In genomic region chr1:109931189-109931672, GRCh38 we compare ENCODE assay signal across 8 cellular contexts. TPM values are rescaled to one million over a fixed set of nuclear protein-coding genes. Genes with fewer than 3 reads are reported as not detected.
A peak's percentile ranks its signal among the peaks of the same experiment; 100 is the strongest.
DNase-seq lines count a peak whose midpoint lies in the region; ATAC-seq and TF ChIP-seq lines count a peak whose summit lies in the region.

No MANE protein-coding gene starts in this region.

- TF ChIP-seq CTCF in sigmoid colon (IDR thresholded peaks at IDR 0.05) = no peak

- no peak for TF ChIP-seq POLR2A in sigmoid colon (IDR thresholded peaks at IDR 0.05)

- TF ChIP-seq EP300 in sigmoid colon (IDR thresholded peaks at IDR 0.05) = no peak

- ATAC-seq in naive thymus-derived CD8-positive, alpha-beta T cell = no peak
- ATAC-seq in HG03439 (IDR thresholded peaks at IDR 0.05; ENCODE audit: unreplicated experiment) = no peak

- peak overlapping the region; percentile 74 to 83 (median 79) for H3K27ac ChIP-seq in sigmoid colon

- H3K27me3 Mint-ChIP-seq in naive thymus-derived CD8-positive, alpha-beta T cell = peaks cover 0 to 3% (median 0%) of the 10 kb centered on the region in 5 donors

- intact Hi-C loops in sigmoid colon (cut with DNase I) = no loop called here

- 13 to 50% methylated on average over 8 of the region's 8 CpGs for WGBS in sigmoid colon, 2 donors

- H3K36me3 ChIP-seq in sigmoid colon = peaks cover 10 to 30% (median 20%) of the 10 kb centered on the region in 4 donors

- H3K9me3 Mint-ChIP-seq in naive thymus-derived CD8-positive, alpha-beta T cell = peaks cover 0 to 8% (median 4%) of the 10 kb centered on the region in 9 donors

- H3K4me1 ChIP-seq in sigmoid colon = peaks cover 0 to 53% (median 50%) of the 10 kb centered on the region in 4 donors

- H3K4me1 Mint-ChIP-seq in naive thymus-derived CD8-positive, alpha-beta T cell = peaks cover 0 to 4% (median 2%) of the 10 kb centered on the region in 4 donors

- H3K36me3 Mint-ChIP-seq in naive thymus-derived CD8-positive, alpha-beta T cell = peaks cover 0 to 4% (median 2%) of the 10 kb centered on the region in 3 donors

- H3K4me3 Mint-ChIP-seq in naive thymus-derived CD8-positive, alpha-beta T cell = no peak overlapping the region

- DNase-seq in HUDEP-2 (lab: John Stamatoyannopoulos, UW; ENCODE audit: unreplicated experiment in 76 of 76) (peak in 40 of 76 experiments; percentile 5 to 79 (median 32)), amniotic epithelial cell (ENCODE audit: low read depth) (peak; percentile 84), hepatic stellate cell (ENCODE audit: low spot score) (peak; percentile 89), sigmoid colon (peak; percentile 84), DMS79 (lab: John Stamatoyannopoulos, UW) (no peak)
- DNase-seq in naive thymus-derived CD8-positive, alpha-beta T cell = no peak
- no peak for DNase-seq in stimulated activated naive CD4-positive, alpha-beta T cell treated with Interleukin-2 at 50 U/mL for 16 hours (lab: John Stamatoyannopoulos, UW)

- POLR2A ChIA-PET in naive thymus-derived CD8-positive, alpha-beta T cell (lab: Charles Lee) = interaction anchor here (0.6 kb wide), 1 partner anchor 61 kb away, joined by 4 read pairs; no protein-coding TSS in a partner anchor

- H3K4me3 ChIP-seq in sigmoid colon = no peak overlapping the region

- H3K27ac Mint-ChIP-seq in naive thymus-derived CD8-positive, alpha-beta T cell = no peak overlapping the region

- no peaks in the 10 kb centered on the region for H3K27me3 ChIP-seq in sigmoid colon

- H3K9me3 ChIP-seq in sigmoid colon = no peaks in the 10 kb centered on the region

RNA-seq across cellular contexts. Expression of gene CSF1, which starts 20.6 kb away (rescaled TPM):
- 100 to 1,000 TPM in 1 of 4 donors, 10 to 100 TPM in 3; 21.8 to 118 (median 47.5) TPM for total RNA-seq in sigmoid colon
- polyA plus RNA-seq in sigmoid colon = 10 to 100 TPM in 1 of 3 donors, 1 to 10 TPM in 2; 3.0 to 15.0 (median 3.7) TPM
- under 1 TPM; 0.27 to 0.44 TPM for total RNA-seq in naive thymus-derived CD8-positive, alpha-beta T cell
- polyA plus RNA-seq in naive thymus-derived CD8-positive, alpha-beta T cell = 1 to 10 TPM in 2 of 3 donors, under 1 TPM in 1; 0.68 to 1.6 (median 1.1) TPM

RNA-seq across cellular contexts. Expression of gene AHCYL1, which starts 53.3 kb away (rescaled TPM):
- 10 to 100 TPM; 58.2 to 76.7 (median 73.4) TPM for total RNA-seq in sigmoid colon
- 10 to 100 TPM; 42.6 to 57.3 (median 49.1) TPM for polyA plus RNA-seq in sigmoid colon
- 10 to 100 TPM; 37.8 to 38.1 TPM for total RNA-seq in naive thymus-derived CD8-positive, alpha-beta T cell
- 10 to 100 TPM; 36.8 to 38.6 (median 38.1) TPM for polyA plus RNA-seq in naive thymus-derived CD8-positive, alpha-beta T cell

Comparison
In these comparisons a context has a peak if more than half of its experiments do, and no peak if none do; other contexts are left out.
1. DNase-seq: peak in HUDEP-2 (40 of 76), amniotic epithelial cell (single experiment), hepatic stellate cell (single experiment) and sigmoid colon (single experiment); none in naive thymus-derived CD8-positive, alpha-beta T cell (0 of 10), stimulated activated naive CD4-positive, alpha-beta T cell treated with Interleukin-2 at 50 U/mL for 16 hours (single experiment) and DMS79 (single experiment).
2. RNA of gene CSF1, which starts 20.6 kb away (total RNA-seq): 21.8 to 118 TPM in sigmoid colon; 0.27 to 0.44 TPM in naive thymus-derived CD8-positive, alpha-beta T cell; every median in the first group is over 10 times any median in the second.